In the genomic region with DNA sequence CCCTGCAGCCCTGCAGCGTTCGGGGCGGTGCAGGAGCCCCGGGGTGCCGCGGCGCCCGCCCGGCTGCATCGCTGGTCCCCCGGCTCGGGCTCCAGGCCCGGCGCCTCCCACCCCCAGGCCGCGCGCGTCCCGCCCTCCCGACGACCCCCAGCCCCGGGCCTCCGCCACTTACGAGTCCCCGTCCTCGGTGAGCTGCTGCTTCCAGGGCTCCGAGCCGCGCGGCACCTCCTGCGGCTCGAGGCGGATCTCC, we compare ENCODE assay signal across 8 cellular contexts. TPM values are rescaled to one million over a fixed set of nuclear protein-coding genes. Genes with fewer than 3 reads are reported as not detected.
A peak's percentile ranks its signal among the peaks of the same experiment; 100 is the strongest.
DNase-seq lines count a peak whose midpoint lies in the region; ATAC-seq and TF ChIP-seq lines count a peak whose summit lies in the region.

No MANE protein-coding gene starts in this region.

- no peaks in the 10 kb centered on the region for H3K27me3 Mint-ChIP-seq in T-helper 2 cell treated with Interferon-gamma antibody and Interleukin-4, amounts not matched to agents 5 μg/mL and 100 μg/mL, for 36 hours (ENCODE audit: low read depth)
- H3K27me3 Mint-ChIP-seq in activated CD8-positive, alpha-beta T cell treated with anti-CD3 and anti-CD28 coated beads for 36 hours: no peaks in the 10 kb centered on the region

- intact Hi-C loops in activated CD8-positive, alpha-beta T cell treated with anti-CD3 and anti-CD28 coated beads for 36 hours (cut with micrococcal nuclease): loop anchor here (2.0 to 5.0 kb wide), 3 partner anchors 37 to 111 kb away; a partner anchor contains a TSS

- H3K27ac Mint-ChIP-seq in T-helper 2 cell treated with Interferon-gamma antibody and Interleukin-4, amounts not matched to agents 5 μg/mL and 100 μg/mL, for 36 hours: peak overlapping the region; percentile 97
- peak overlapping the region; percentile 93 for H3K27ac Mint-ChIP-seq in activated CD8-positive, alpha-beta T cell treated with anti-CD3 and anti-CD28 coated beads for 36 hours

- WGBS in suprapubic skin: 1% methylated on average over 16 of the region's 33 CpGs

- TF ChIP-seq CTCF in activated CD8-positive, alpha-beta T cell treated with anti-CD3 and anti-CD28 coated beads for 36 hours (IDR thresholded peaks at IDR 0.05): no peak
- no peak for TF ChIP-seq CTCF in suprapubic skin (IDR thresholded peaks at IDR 0.05)

- no peak for TF ChIP-seq EP300 in suprapubic skin (IDR thresholded peaks at IDR 0.05)

- no peaks in the 10 kb centered on the region for H3K9me3 Mint-ChIP-seq in T-helper 2 cell treated with Interferon-gamma antibody and Interleukin-4, amounts not matched to agents 5 μg/mL and 100 μg/mL, for 36 hours
- H3K9me3 Mint-ChIP-seq in activated CD8-positive, alpha-beta T cell treated with anti-CD3 and anti-CD28 coated beads for 36 hours: no peaks in the 10 kb centered on the region

- peaks cover 34% of the 10 kb centered on the region for H3K36me3 ChIP-seq in iPS-18a (ENCODE audit: control insufficient read depth, low read depth, low read length)
- H3K36me3 ChIP-seq in suprapubic skin: peaks cover 41% of the 10 kb centered on the region

- CTCF ChIA-PET in activated CD8-positive, alpha-beta T cell treated with anti-CD3 and anti-CD28 coated beads for 36 hours (lab: Charles Lee): interaction anchor here (1.0 to 7.1 kb wide), 18 partner anchors 11 to 262 kb away, joined by 3 to 88 read pairs (median 10); a partner anchor contains a TSS

- no peak for ATAC-seq in activated CD8-positive, alpha-beta T cell treated with anti-CD3 and anti-CD28 coated beads for 36 hours
- no peak for ATAC-seq in GM18907 (IDR thresholded peaks at IDR 0.05; ENCODE audit: unreplicated experiment)

- H3K4me1 ChIP-seq in iPS-18a (ENCODE audit: control insufficient read depth, low read depth, low read length) (peaks cover 27% of the 10 kb centered on the region), suprapubic skin (peaks cover 68% of the 10 kb centered on the region)

- peak overlapping the region; percentile 82 for H3K4me3 ChIP-seq in iPS-18a (ENCODE audit: low read length)
- peak overlapping the region; percentile 97 for H3K4me3 ChIP-seq in suprapubic skin

- H3K27me3 ChIP-seq in iPS-18a (ENCODE audit: control insufficient read depth, insufficient read depth, low read length): no peaks in the 10 kb centered on the region
- H3K27me3 ChIP-seq in suprapubic skin: no peaks in the 10 kb centered on the region

- DNase-seq in T-helper 2 cell treated with Interferon-gamma antibody and Interleukin-4, amounts not matched to agents 5 μg/mL and 100 μg/mL, for 36 hours (ENCODE audit: low spot score): no peak
- DNase-seq in T-helper 2 cell (no peak), suprapubic skin (ENCODE audit: low spot score in 2 of 2) (no peak), DMS79 treated with DMSO at 0.1 percent for 48 hours (lab: John Stamatoyannopoulos, UW) (no peak), NCI-H1694 treated with DMSO at 0.1 percent for 48 hours (lab: John Stamatoyannopoulos, UW) (no peak)
- no peak for DNase-seq in activated CD8-positive, alpha-beta T cell treated with anti-CD3 and anti-CD28 coated beads for 36 hours

- H3K9ac ChIP-seq in iPS-18a (ENCODE audit: low read length): peak overlapping the region; percentile 89

- POLR2A ChIA-PET in activated CD8-positive, alpha-beta T cell treated with anti-CD3 and anti-CD28 coated beads for 36 hours (lab: Charles Lee): interaction anchor here (0.7 to 8.4 kb wide), 33 partner anchors 12 to 530 kb away, joined by 3 to 222 read pairs (median 6); a partner anchor contains a TSS

- H3K4me1 Mint-ChIP-seq in T-helper 2 cell treated with Interferon-gamma antibody and Interleukin-4, amounts not matched to agents 5 μg/mL and 100 μg/mL, for 36 hours (ENCODE audit: low read depth): peaks cover 48% of the 10 kb centered on the region
- H3K4me1 Mint-ChIP-seq in activated CD8-positive, alpha-beta T cell treated with anti-CD3 and anti-CD28 coated beads for 36 hours (ENCODE audit: low read depth): peaks cover 33% of the 10 kb centered on the region

- H3K27ac ChIP-seq in iPS-18a (ENCODE audit: low read length): peak overlapping the region; percentile 68
- peak overlapping the region; percentile 100 for H3K27ac ChIP-seq in suprapubic skin

- no peaks in the 10 kb centered on the region for H3K9me3 ChIP-seq in iPS-18a (ENCODE audit: control insufficient read depth, low read depth, low read length)
- H3K9me3 ChIP-seq in suprapubic skin: no peaks in the 10 kb centered on the region

- peak overlapping the region; percentile 92 for H3K4me3 Mint-ChIP-seq in T-helper 2 cell treated with Interferon-gamma antibody and Interleukin-4, amounts not matched to agents 5 μg/mL and 100 μg/mL, for 36 hours
- peak overlapping the region; percentile 94 for H3K4me3 Mint-ChIP-seq in activated CD8-positive, alpha-beta T cell treated with anti-CD3 and anti-CD28 coated beads for 36 hours

- H3K36me3 Mint-ChIP-seq in T-helper 2 cell treated with Interferon-gamma antibody and Interleukin-4, amounts not matched to agents 5 μg/mL and 100 μg/mL, for 36 hours (ENCODE audit: low read depth): peaks cover 44% of the 10 kb centered on the region
- peaks cover 46% of the 10 kb centered on the region for H3K36me3 Mint-ChIP-seq in activated CD8-positive, alpha-beta T cell treated with anti-CD3 and anti-CD28 coated beads for 36 hours (ENCODE audit: low read depth)

- TF ChIP-seq POLR2A in suprapubic skin (IDR thresholded peaks at IDR 0.05): no peak

RNA-seq across cellular contexts. Expression of a gene that starts 0.4 kb away (rescaled TPM):
- 100 to 1,000 TPM; 218 to 227 TPM for total RNA-seq in activated CD8-positive, alpha-beta T cell treated with anti-CD3 and anti-CD28 coated beads for 36 hours
- 100 to 1,000 TPM; 510 to 768 (median 735) TPM for total RNA-seq in suprapubic skin
